14 cellular contexts compared by ENCODE assay signal in genomic region chr1:11901451-11901850, GRCh38. TPM values are rescaled to one million over a fixed set of nuclear protein-coding genes. Genes with fewer than 3 reads are reported as not detected.
DNase-seq lines count a peak whose midpoint lies in the region; ATAC-seq, FAIRE-seq and TF ChIP-seq lines count a peak whose summit lies in the region.
"Not testable (repeated sequence)": the region's sequence is repeated elsewhere in the genome, so short reads cannot be mapped to it uniquely, and the experiment has no call there.
"Had no signal": no experiment of that assay in that cellular context is flagged by ENCODE, and none has a peak within 500 bp of the region (broad histone marks: within the 10 kb centered on the region; RNA-seq: fewer than 3 reads in every experiment).

No MANE protein-coding gene starts in this region.

- H4K8ac ChIP-seq in mesendoderm (ENCODE audit: low read depth, low read length), result not testable (repeated sequence)

- H3K79me1 ChIP-seq in mesendoderm (ENCODE audit: low read length), result not testable (repeated sequence)

- H3K79me2 ChIP-seq in PC-9 (ENCODE audit: low read depth); K562 (ENCODE audit: control insufficient read depth, insufficient read depth, low read length); mesendoderm (ENCODE audit: control insufficient read depth, insufficient read depth, low read length): not testable (repeated sequence)

- TF ChIP-seq POLR2A in K562 (conservative IDR thresholded peaks at IDR 0.05), result not testable (repeated sequence)

- CTCF ChIA-PET in PC-9 (lab: Charles Lee), result interaction anchor here (0.9 kb wide), 1 partner anchor 63 kb away, joined by 7 read pairs; no protein-coding TSS in a partner anchor
- CTCF ChIA-PET in K562 (lab: Yijun Ruan, JAX; ENCODE audit: low intra/inter-chr PET ratio), result not testable (repeated sequence)

- not testable (repeated sequence) for H2BK120ac ChIP-seq in mesendoderm (ENCODE audit: low read depth, low read length)

- not testable (repeated sequence) for H2BK5ac ChIP-seq in mesendoderm (ENCODE audit: low read length)

- H3K18ac ChIP-seq in mesendoderm (ENCODE audit: low read length), result not testable (repeated sequence)

- not testable (repeated sequence) for H3K9me1 ChIP-seq in K562 (ENCODE audit: control insufficient read depth, insufficient read depth, low read length)

- TF ChIP-seq RAD21 in K562 (CRISPR knock-in tag; conservative IDR thresholded peaks at IDR 0.05 in 1 of 2, IDR thresholded peaks at IDR 0.05 in 1 of 2), result not testable (repeated sequence)

- H3K4me1 ChIP-seq in PC-9 (replicated peaks; ENCODE audit: insufficient read depth); mesendoderm (ENCODE audit: control insufficient read depth, low read depth, low read length): not testable (repeated sequence)
- H3K4me1 ChIP-seq in K562 (replicated peaks in 1 of 2; ENCODE audit: control insufficient read depth in 2 of 2, insufficient read depth in 2 of 2, low read length in 2 of 2), result peaks cover 0 to 13% of the 10 kb centered on the region in 2 experiments; a peak in 2 of 5 replicates

- TF ChIP-seq CTCF in PC-9 (conservative IDR thresholded peaks at IDR 0.05); K562 (IDR thresholded peaks at IDR 0.05 in 2 of 3, conservative IDR thresholded peaks at IDR 0.05 in 1 of 3; ENCODE audit: insufficient read depth in 2 of 3, low read depth in 1 of 3, low read length in 3 of 3): not testable (repeated sequence)

- not testable (repeated sequence) for H2AFZ ChIP-seq in PC-9; K562 (ENCODE audit: low read depth, low read length)

- not testable (repeated sequence) for H4K5ac ChIP-seq in mesendoderm (ENCODE audit: low read length)

- whole genome bisulfite sequencing in K562 (ENCODE audit: insufficient coverage, low coverage, missing lambda C conversion rate), result 14% methylated on average over 9 of the region's 9 CpGs
- WGBS in mesendoderm (ENCODE audit: extremely low coverage, insufficient coverage, low lambda C conversion rate), result no CpG with 5 or more reads among the region's 9 CpGs

- BruUV-seq in PC-9 (replicated peaks; lab: Mats Ljungman, UMichigan); K562 (replicated peaks; lab: Mats Ljungman, UMichigan): not testable (repeated sequence)

- in situ Hi-C loops in K562 (cut with MboI), result not testable (repeated sequence)

- H3K4me3 ChIP-seq in PC-9; K562; mesendoderm (ENCODE audit: low read length): not testable (repeated sequence)

- H2BK15ac ChIP-seq in mesendoderm (replicated peaks; ENCODE audit: low read depth), result not testable (repeated sequence)

- H3F3A ChIP-seq in PC-9 (ENCODE audit: insufficient read depth, low read depth), result not testable (repeated sequence)

- POLR2A ChIA-PET in PC-9 (lab: Charles Lee; ENCODE audit: unreplicated experiment) (interaction anchor here (0.7 to 0.9 kb wide), 2 partner anchors 8 to 70 kb away, joined by 3 to 4 read pairs; no protein-coding TSS in a partner anchor), K562 (lab: Yijun Ruan, JAX) (interaction anchor here (0.6 to 1.0 kb wide), 2 partner anchors 8 to 48 kb away, joined by 3 read pairs; no protein-coding TSS in a partner anchor)

- not testable (repeated sequence) for H3K4ac ChIP-seq in mesendoderm (ENCODE audit: low read depth, low read length)

- FAIRE-seq in K562 (lab: Jason Lieb, UNC), result not testable (repeated sequence)
- FAIRE-seq in urothelium cell line (lab: Jason Lieb, UNC), result peak; percentile 5

- peak overlapping the region; percentile 54 for H3K4me2 ChIP-seq in PC-9
- H3K4me2 ChIP-seq in K562 (ENCODE audit: insufficient read depth, low read length); mesendoderm (ENCODE audit: low read length): not testable (repeated sequence)

- H3K56ac ChIP-seq in mesendoderm (ENCODE audit: low read length), result not testable (repeated sequence)

- H3K9me3 ChIP-seq in PC-9 (ENCODE audit: insufficient read depth, low read depth); K562 (replicated peaks; ENCODE audit: control insufficient read depth, insufficient read depth, low read depth, low read length): not testable (repeated sequence)

- H3K9me2 ChIP-seq in PC-9 (ENCODE audit: insufficient read depth), result not testable (repeated sequence)

- TF ChIP-seq EP300 in K562 (IDR thresholded peaks at IDR 0.05; ENCODE audit: low read length), result not testable (repeated sequence)

- intact Hi-C loops in PC-9 (cut with micrococcal nuclease; ENCODE audit: unreplicated experiment); K562 (cut with micrococcal nuclease): not testable (repeated sequence)

- H3K23ac ChIP-seq in mesendoderm (ENCODE audit: low read length), result not testable (repeated sequence)

- not testable (repeated sequence) for H4K20me1 ChIP-seq in PC-9 (ENCODE audit: insufficient read depth); K562 (replicated peaks; ENCODE audit: control insufficient read depth, insufficient read depth, low read length)

- not testable (repeated sequence) for H3K9ac ChIP-seq in K562 (ENCODE audit: insufficient read depth in 1 of 2, low read depth in 2 of 2, low read length in 2 of 2); mesendoderm (ENCODE audit: low read length)

- not testable (repeated sequence) for H3K27me3 ChIP-seq in PC-9 (ENCODE audit: insufficient read depth, low read depth); mesendoderm (ENCODE audit: insufficient read depth, low read length, poor library complexity)
- peaks cover 14 to 15% of the 10 kb centered on the region in 2 experiments for H3K27me3 ChIP-seq in K562 (ENCODE audit: control insufficient read depth in 2 of 2, insufficient read depth in 2 of 2, low read length in 2 of 2)

- peak overlapping the region; percentile 54; the same call in 1 of the 2 replicates for H3K27ac ChIP-seq in PC-9
- H3K27ac ChIP-seq in K562 (ENCODE audit: extremely low read depth, low read depth, low read length); mesendoderm (ENCODE audit: low read depth, low read length): not testable (repeated sequence)

- ATAC-seq in K562 (peak; percentile 50; the same call in 1 of the 3 replicates), esophagus mucosa (peak; percentile 42)

- H2AK5ac ChIP-seq in mesendoderm (ENCODE audit: low read length), result not testable (repeated sequence)

- not testable (repeated sequence) for H3K36me3 ChIP-seq in PC-9 (ENCODE audit: low read depth); K562 (ENCODE audit: control insufficient read depth, insufficient read depth, low read length); mesendoderm (ENCODE audit: control insufficient read depth, insufficient read depth, low read length)

- DNase-seq in A172 (ENCODE audit: low spot score) (peak; percentile 6), ELR (ENCODE audit: low read depth) (peak; percentile 30), LoVo (ENCODE audit: low spot score) (peak; percentile 16), PC-9 (peak; percentile 75 to 80), mesendoderm (peak; percentile 68)
- not testable (repeated sequence) for DNase-seq in K562 (ENCODE audit: extremely low read depth in 1 of 4, low spot score in 3 of 4); urothelium cell line (ENCODE audit: low spot score)

RNA-seq across cellular contexts. Expression of gene KIAA2013, which starts 24.8 kb away (rescaled TPM):
- total RNA-seq in A172 (2014; rRNA removed; shearing (Covaris generic)), result 37.5 and 42.5 TPM in 2 replicates
- total RNA-seq in PC-9 (2021) (38.7 and 44.2 TPM in 2 replicates), K562 (2014; rRNA removed) (55.0 and 62.5 TPM in 2 replicates), K562 (2014; rRNA removed; fragmentation: Illumina TruSeq; extraction: Trizol) (10.8 and 12.9 TPM in 2 replicates), K562 (2015; rRNA removed; fragmentation: Illumina TruSeq; extraction: Trizol) (36.8 TPM in 2 replicates), K562 (2021) (57.1 and 57.6 TPM in 2 replicates), esophagus mucosa (26.3 TPM)
- 23.5 and 87.3 TPM in 2 replicates for total RNA-seq in K562 (2011; cell fraction: chromatin; rRNA removed; ENCODE audit: low replicate concordance)
- total RNA-seq in K562 (2011; cell fraction: nucleolus; rRNA removed), result 116 and 137 TPM in 2 replicates
- 76.4 and 80.1 TPM in 2 replicates for total RNA-seq in K562 (2011; cell fraction: nucleoplasm; rRNA removed)
- polyA plus RNA-seq in K562 (2011; rRNA removed) (38.8 and 61.3 TPM in 2 replicates), K562 (2014; fragmentation: Illumina TruSeq; extraction: Trizol) (21.8 and 34.4 TPM in 2 replicates), K562 (2014; fragmentation: Nextera tagmentation; extraction: Ambion mirVana) (1 to 10 TPM; 2.2 to 3.0 TPM), K562 (2014; rRNA removed) (50.7 and 56.7 TPM in 2 replicates)
- 106 and 197 TPM in 2 replicates for polyA plus RNA-seq in K562 (2011; cell fraction: cytosol; rRNA removed)
- 47.0 and 58.8 TPM in 2 replicates for polyA plus RNA-seq in K562 (2011; cell fraction: nucleus; rRNA removed)
- 35.0 and 51.2 TPM in 2 replicates for polyA plus RNA-seq in K562 (2012)
- 23.2 and 34.4 TPM in 2 replicates for polyA minus RNA-seq in K562 (2011; rRNA and poly(A)+ RNA removed)
- 47.3 and 62.2 TPM in 2 replicates for polyA minus RNA-seq in K562 (2011; cell fraction: cytosol; rRNA and poly(A)+ RNA removed)
- polyA minus RNA-seq in K562 (2011; cell fraction: nucleus; rRNA and poly(A)+ RNA removed), result 14.8 and 25.5 TPM in 2 replicates
- polyA plus RNA-seq in mesendoderm (2013, experiment 1 of 2), result 25.8 TPM
- 26.2 TPM for polyA plus RNA-seq in mesendoderm (2013, experiment 2 of 2)

RNA-seq across cellular contexts. Expression of gene PLOD1, which starts 33.1 kb away (rescaled TPM):
- total RNA-seq in A172 (2014; rRNA removed; shearing (Covaris generic)), result 58.0 and 68.4 TPM in 2 replicates
- total RNA-seq in PC-9 (2021), result 64.1 and 65.0 TPM in 2 replicates
- total RNA-seq in K562 (2011; cell fraction: chromatin; rRNA removed; ENCODE audit: low replicate concordance), result 140 and 357 TPM in 2 replicates
- 408 and 448 TPM in 2 replicates for total RNA-seq in K562 (2011; cell fraction: nucleolus; rRNA removed)
- 258 and 294 TPM in 2 replicates for total RNA-seq in K562 (2011; cell fraction: nucleoplasm; rRNA removed)
- 58.5 and 81.4 TPM in 2 replicates for total RNA-seq in K562 (2014; rRNA removed)
- total RNA-seq in K562 (2014; rRNA removed; fragmentation: Illumina TruSeq; extraction: Trizol), result 30.7 and 41.6 TPM in 2 replicates
- 49.6 and 51.6 TPM in 2 replicates for total RNA-seq in K562 (2015; rRNA removed; fragmentation: Illumina TruSeq; extraction: Trizol)
- total RNA-seq in K562 (2021), result 90.8 and 92.9 TPM in 2 replicates
- polyA plus RNA-seq in K562 (2011; rRNA removed), result 80.2 and 156 TPM in 2 replicates
- 160 and 179 TPM in 2 replicates for polyA plus RNA-seq in K562 (2011; cell fraction: cytosol; rRNA removed)
- 178 and 231 TPM in 2 replicates for polyA plus RNA-seq in K562 (2011; cell fraction: nucleus; rRNA removed)
- polyA plus RNA-seq in K562 (2012), result 112 and 129 TPM in 2 replicates
- polyA plus RNA-seq in K562 (2014; fragmentation: Illumina TruSeq; extraction: Trizol), result 76.9 and 83.7 TPM in 2 replicates
- 10 to 100 TPM; 16.6 to 27.1 TPM for polyA plus RNA-seq in K562 (2014; fragmentation: Nextera tagmentation; extraction: Ambion mirVana)
- 52.7 and 70.2 TPM in 2 replicates for polyA plus RNA-seq in K562 (2014; rRNA removed)
- 77.2 and 82.6 TPM in 2 replicates for polyA minus RNA-seq in K562 (2011; rRNA and poly(A)+ RNA removed)
- polyA minus RNA-seq in K562 (2011; cell fraction: cytosol; rRNA and poly(A)+ RNA removed), result 127 and 153 TPM in 2 replicates
- polyA minus RNA-seq in K562 (2011; cell fraction: nucleus; rRNA and poly(A)+ RNA removed), result 55.1 and 85.3 TPM in 2 replicates
- total RNA-seq in esophagus mucosa, result 26.5 TPM
- 32.1 TPM for polyA plus RNA-seq in mesendoderm (2013, experiment 1 of 2)
- 32.6 TPM for polyA plus RNA-seq in mesendoderm (2013, experiment 2 of 2)

RNA-seq across cellular contexts. Expression of gene NPPB, which starts 42.7 kb away (rescaled TPM):
- 6.5 and 12.8 TPM in 2 replicates for total RNA-seq in A172 (2014; rRNA removed; shearing (Covaris generic))
- not detected in 2 replicates for total RNA-seq in PC-9 (2021)
- total RNA-seq in K562 (2011; cell fraction: chromatin; rRNA removed; ENCODE audit: low replicate concordance), result not detected in 2 replicates
- total RNA-seq in K562 (2011; cell fraction: nucleolus; rRNA removed), result not detected in 2 replicates
- not detected in 2 replicates for total RNA-seq in K562 (2011; cell fraction: nucleoplasm; rRNA removed)
- not detected in 2 replicates for total RNA-seq in K562 (2014; rRNA removed)
- not detected in 2 replicates for total RNA-seq in K562 (2014; rRNA removed; fragmentation: Illumina TruSeq; extraction: Trizol)
- total RNA-seq in K562 (2015; rRNA removed; fragmentation: Illumina TruSeq; extraction: Trizol), result not detected in 2 replicates
- total RNA-seq in K562 (2021), result not detected in 2 replicates
- not detected in 2 replicates for polyA plus RNA-seq in K562 (2011; rRNA removed)
- not detected in 2 replicates for polyA plus RNA-seq in K562 (2011; cell fraction: cytosol; rRNA removed)
- polyA plus RNA-seq in K562 (2011; cell fraction: nucleus; rRNA removed), result not detected in 2 replicates
- not detected in 2 replicates for polyA plus RNA-seq in K562 (2012)
- polyA plus RNA-seq in K562 (2014; fragmentation: Illumina TruSeq; extraction: Trizol), result not detected in 2 replicates
- not detected for polyA plus RNA-seq in K562 (2014; fragmentation: Nextera tagmentation; extraction: Ambion mirVana)
- not detected in 2 replicates for polyA plus RNA-seq in K562 (2014; rRNA removed)
- polyA minus RNA-seq in K562 (2011; rRNA and poly(A)+ RNA removed), result not detected in 2 replicates
- not detected in 2 replicates for polyA minus RNA-seq in K562 (2011; cell fraction: cytosol; rRNA and poly(A)+ RNA removed)
- polyA minus RNA-seq in K562 (2011; cell fraction: nucleus; rRNA and poly(A)+ RNA removed), result not detected in 2 replicates
- not detected for total RNA-seq in esophagus mucosa
- polyA plus RNA-seq in mesendoderm (2013, experiment 1 of 2), result 102 TPM
- polyA plus RNA-seq in mesendoderm (2013, experiment 2 of 2), result 106 TPM
- total RNA-seq: CD8-positive, alpha-beta memory T cell; GM12878; GM23248 had no signal
- polyA plus RNA-seq: CD14-positive monocyte; CD8-positive, alpha-beta memory T cell; GM12878; GM23248; IgD-negative memory B cell had no signal

RNA-seq across cellular contexts. Expression of gene NPPA, which starts 53.9 kb away (rescaled TPM):
- total RNA-seq in A172 (2014; rRNA removed; shearing (Covaris generic)), result not detected in 2 replicates
- total RNA-seq in PC-9 (2021), result not detected in 2 replicates
- not detected in 2 replicates for total RNA-seq in K562 (2011; cell fraction: chromatin; rRNA removed; ENCODE audit: low replicate concordance)
- total RNA-seq in K562 (2011; cell fraction: nucleolus; rRNA removed), result not detected in 2 replicates
- total RNA-seq in K562 (2011; cell fraction: nucleoplasm; rRNA removed), result not detected in 2 replicates
- not detected in 2 replicates for total RNA-seq in K562 (2014; rRNA removed)
- total RNA-seq in K562 (2014; rRNA removed; fragmentation: Illumina TruSeq; extraction: Trizol), result not detected in 2 replicates
- total RNA-seq in K562 (2015; rRNA removed; fragmentation: Illumina TruSeq; extraction: Trizol), result not detected in 2 replicates
- not detected in 2 replicates for total RNA-seq in K562 (2021)
- polyA plus RNA-seq in K562 (2011; rRNA removed), result not detected in 2 replicates
- not detected in 2 replicates for polyA plus RNA-seq in K562 (2011; cell fraction: cytosol; rRNA removed)
- polyA plus RNA-seq in K562 (2011; cell fraction: nucleus; rRNA removed), result not detected in 2 replicates
- 0.37 and 0.44 TPM in 2 replicates for polyA plus RNA-seq in K562 (2012)
- polyA plus RNA-seq in K562 (2014; fragmentation: Illumina TruSeq; extraction: Trizol), result not detected in 2 replicates
- polyA plus RNA-seq in K562 (2014; fragmentation: Nextera tagmentation; extraction: Ambion mirVana), result not detected
- polyA plus RNA-seq in K562 (2014; rRNA removed), result not detected in 2 replicates
- polyA minus RNA-seq in K562 (2011; rRNA and poly(A)+ RNA removed), result not detected in 2 replicates
- not detected in 2 replicates for polyA minus RNA-seq in K562 (2011; cell fraction: cytosol; rRNA and poly(A)+ RNA removed)
- polyA minus RNA-seq in K562 (2011; cell fraction: nucleus; rRNA and poly(A)+ RNA removed), result not detected in 2 replicates
- not detected for total RNA-seq in esophagus mucosa
- 0.25 TPM for polyA plus RNA-seq in mesendoderm (2013, experiment 1 of 2)
- polyA plus RNA-seq in mesendoderm (2013, experiment 2 of 2), result 0.53 TPM
- total RNA-seq: CD8-positive, alpha-beta memory T cell; GM12878; GM23248; H9 had no signal
- polyA plus RNA-seq: CD14-positive monocyte; CD8-positive, alpha-beta memory T cell; GM23248; IgD-negative memory B cell had no signal
